In genomic region chr17:40615989-40616476, GRCh38 we compare ENCODE assay signal across 16 cellular contexts. TPM values are rescaled to one million over a fixed set of nuclear protein-coding genes. Genes with fewer than 3 reads are reported as not detected.
A peak's percentile ranks its signal among the peaks of the same experiment; 100 is the strongest.
DNase-seq lines count a peak whose midpoint lies in the region; ATAC-seq and TF ChIP-seq lines count a peak whose summit lies in the region.
"Had no signal": no experiment of that assay in that cellular context is flagged by ENCODE, and none has a peak within 500 bp of the region (broad histone marks: within the 10 kb centered on the region; RNA-seq: fewer than 3 reads in every experiment).

No MANE protein-coding gene starts in this region.

- H3K4me3 ChIP-seq in esophagus muscularis mucosa (no peak overlapping the region), upper lobe of right lung (no peak overlapping the region)
- H3K4me3 ChIP-seq: breast epithelium, dorsolateral prefrontal cortex, MG63, PC-9, right atrium auricular region had no signal

- H3K27me3 ChIP-seq in esophagus muscularis mucosa (peaks cover 0 to 74% (median 6%) of the 10 kb centered on the region in 4 donors), upper lobe of right lung (no peaks in the 10 kb centered on the region)
- H3K27me3 ChIP-seq: breast epithelium, MG63, right atrium auricular region had no signal

- intact Hi-C loops in esophagus muscularis mucosa (cut with DNase I): no loop called here
- intact Hi-C loops in upper lobe of right lung (cut with DNase I): no loop called here

- H3K36me3 ChIP-seq in esophagus muscularis mucosa (no peaks in the 10 kb centered on the region), upper lobe of right lung (no peaks in the 10 kb centered on the region)
- H3K36me3 ChIP-seq: breast epithelium, MG63, right atrium auricular region had no signal

- peak overlapping the region; percentile 85 for H3K27ac Mint-ChIP-seq in stimulated activated naive CD8-positive, alpha-beta T cell treated with anti-CD3 and anti-CD28 coated beads, Interleukin-15, Interleukin-2, amounts not matched to agents 100 ng/mL and 50 ng/mL, for 24 hours
- H3K27ac Mint-ChIP-seq in T-helper 17 cell: peak overlapping the region; percentile 100

- H3K27ac ChIP-seq in esophagus muscularis mucosa (replicated peaks in 1 of 4) (peak overlapping the region in 2 of 4 donors; percentile 6 to 10), upper lobe of right lung (no peak overlapping the region)
- H3K27ac ChIP-seq: breast epithelium, PC-9, right atrium auricular region had no signal

- H3K4me1 ChIP-seq in esophagus muscularis mucosa (peaks cover 3 to 26% (median 18%) of the 10 kb centered on the region in 4 donors), upper lobe of right lung (no peaks in the 10 kb centered on the region)
- H3K4me1 ChIP-seq: breast epithelium had no signal

- TF ChIP-seq POLR2A in esophagus muscularis mucosa (IDR thresholded peaks at IDR 0.05; ENCODE audit: low read depth): no peak

- H3K9me3 ChIP-seq in T-helper 17 cell (ENCODE audit: control insufficient read depth, low read length, poor library complexity, severe bottlenecking): no peaks in the 10 kb centered on the region
- no peaks in the 10 kb centered on the region for H3K9me3 ChIP-seq in esophagus muscularis mucosa
- H3K9me3 ChIP-seq in upper lobe of right lung: no peaks in the 10 kb centered on the region
- H3K9me3 ChIP-seq: breast epithelium, MG63, right atrium auricular region had no signal

- no peak for DNase-seq in stimulated activated naive CD8-positive, alpha-beta T cell treated with anti-CD3 and anti-CD28 coated beads, Interleukin-15, Interleukin-2, amounts not matched to agents 100 U/mL and 50 U/mL, for 24 hours
- no peak for DNase-seq in T-helper 17 cell
- DNase-seq in esophagus muscularis mucosa (ENCODE audit: extremely low spot score): peak; percentile 90
- DNase-seq in upper lobe of right lung: no peak
- no peak for DNase-seq in DMS114 treated with DMSO at 0.1 percent for 48 hours (lab: John Stamatoyannopoulos, UW; ENCODE audit: unreplicated experiment)
- DNase-seq in H4 (ENCODE audit: low spot score): no peak

- peaks cover 78% of the 10 kb centered on the region for H3K4me1 Mint-ChIP-seq in stimulated activated naive CD8-positive, alpha-beta T cell treated with anti-CD3 and anti-CD28 coated beads, Interleukin-15, Interleukin-2, amounts not matched to agents 100 ng/mL and 50 ng/mL, for 24 hours (ENCODE audit: low read depth)
- peaks cover 44% of the 10 kb centered on the region for H3K4me1 Mint-ChIP-seq in T-helper 17 cell

- no peak overlapping the region for H3K4me3 Mint-ChIP-seq in stimulated activated naive CD8-positive, alpha-beta T cell treated with anti-CD3 and anti-CD28 coated beads, Interleukin-15, Interleukin-2, amounts not matched to agents 100 ng/mL and 50 ng/mL, for 24 hours
- no peak overlapping the region for H3K4me3 Mint-ChIP-seq in T-helper 17 cell
- H3K4me3 Mint-ChIP-seq: neural crest cell had no signal

- ATAC-seq in stimulated activated naive CD8-positive, alpha-beta T cell treated with anti-CD3 and anti-CD28 coated beads, Interleukin-15, Interleukin-2, amounts not matched to agents 100 U/mL and 50 U/mL, for 24 hours: no peak
- ATAC-seq in T-helper 17 cell: no peak
- ATAC-seq in upper lobe of right lung: no peak
- no peak for ATAC-seq in HG03139 (IDR thresholded peaks at IDR 0.05; ENCODE audit: unreplicated experiment)
- ATAC-seq: esophagus mucosa had no signal

- no peak for TF ChIP-seq EP300 in esophagus muscularis mucosa (IDR thresholded peaks at IDR 0.05)

- no peaks in the 10 kb centered on the region for H3K9me3 Mint-ChIP-seq in stimulated activated naive CD8-positive, alpha-beta T cell treated with anti-CD3 and anti-CD28 coated beads, Interleukin-15, Interleukin-2, amounts not matched to agents 100 ng/mL and 50 ng/mL, for 24 hours
- H3K9me3 Mint-ChIP-seq: neural crest cell had no signal

- H3K27me3 Mint-ChIP-seq in stimulated activated naive CD8-positive, alpha-beta T cell treated with anti-CD3 and anti-CD28 coated beads, Interleukin-15, Interleukin-2, amounts not matched to agents 100 ng/mL and 50 ng/mL, for 24 hours: no peaks in the 10 kb centered on the region
- no peaks in the 10 kb centered on the region for H3K27me3 Mint-ChIP-seq in T-helper 17 cell

- WGBS in esophagus muscularis mucosa: 82% methylated on average over 8 of the region's 8 CpGs

- H3K36me3 Mint-ChIP-seq in stimulated activated naive CD8-positive, alpha-beta T cell treated with anti-CD3 and anti-CD28 coated beads, Interleukin-15, Interleukin-2, amounts not matched to agents 100 ng/mL and 50 ng/mL, for 24 hours (ENCODE audit: low read depth): no peaks in the 10 kb centered on the region
- H3K36me3 Mint-ChIP-seq in T-helper 17 cell (ENCODE audit: low read depth): no peaks in the 10 kb centered on the region

- TF ChIP-seq CTCF in esophagus muscularis mucosa (IDR thresholded peaks at IDR 0.05) (no peak), upper lobe of right lung (IDR thresholded peaks at IDR 0.05) (no peak)

RNA-seq across cellular contexts. Expression of gene SMARCE1, which starts 31.6 kb away (rescaled TPM):
- total RNA-seq in T-helper 17 cell (10 to 100 TPM; 60.0 to 77.5 TPM), esophagus muscularis mucosa (100 to 1,000 TPM in 2 of 4 donors, 10 to 100 TPM in 2; 86.8 to 112 (median 102) TPM), upper lobe of right lung (80.2 TPM)
- 68.5 and 92.5 TPM in 2 replicates for total RNA-seq in H4 (2014; rRNA removed; shearing (Covaris generic))

RNA-seq across cellular contexts. Expression of gene KRT222, which starts 48.9 kb away (rescaled TPM):
- total RNA-seq in T-helper 17 cell: not detected
- 1 to 10 TPM in 3 of 4 donors, under 1 TPM in 1; 0.97 to 3.0 (median 2.7) TPM for total RNA-seq in esophagus muscularis mucosa
- total RNA-seq in upper lobe of right lung: 1.3 TPM
- total RNA-seq in H4 (2014; rRNA removed; shearing (Covaris generic)): 0.06 TPM in 1 of 2 replicates, not detected in the other
- total RNA-seq: lung microvascular endothelial cell, PC-9 had no signal

RNA-seq across cellular contexts. Expression of gene CCR7, which starts 50.8 kb away (rescaled TPM):
- 100 to 1,000 TPM; 165 to 182 TPM for total RNA-seq in T-helper 17 cell
- total RNA-seq in esophagus muscularis mucosa: under 1 TPM in 1 of 4 donors, not detected in 3; 0.33 TPM
- 1.1 TPM for total RNA-seq in upper lobe of right lung
- total RNA-seq in H4 (2014; rRNA removed; shearing (Covaris generic)): not detected in 2 replicates
- total RNA-seq: lung microvascular endothelial cell, PC-9 had no signal

Comparison
In these comparisons a context has a peak if more than half of its experiments do, and no peak if none do; other contexts are left out.
1. RNA of gene CCR7, which starts 50.8 kb away (total RNA-seq): 165 to 182 TPM in T-helper 17 cell; 1.1 TPM in upper lobe of right lung (single experiment), 0.33 TPM in esophagus muscularis mucosa and not detected in H4; every median in the first group is over 10 times any median in the second.